In genomic region chr14:103581954-103582703, GRCh38 we compare ENCODE assay signal across 1 cellular context.
TF ChIP-seq lines count a peak whose summit lies in the region.

No MANE protein-coding gene starts in this region.

TF ChIP-seq in HepG2, 621 proteins besides CTCF, POLR2A, EP300 and RAD21:
- TF ChIP-seq ZNF546 (CRISPR knock-in tag; conservative IDR thresholded peaks at IDR 0.05) (no peak), AGO2 (optimal IDR thresholded peaks at IDR 0.05; ENCODE audit: low read depth, low read length) (peak; percentile 65)
